Comparison of ENCODE assay signal across 23 cellular contexts in genomic region chr2:239061824-239062560, GRCh38.
"Had no signal": no experiment of that assay in that cellular context is flagged by ENCODE, and none has a peak within 500 bp of the region (broad histone marks: within the 10 kb centered on the region; RNA-seq: fewer than 3 reads in every experiment).

No MANE protein-coding gene starts in this region.

- H3K4me3 Mint-ChIP-seq: activated naive CD4-positive, alpha-beta T cell treated with anti-CD3 and anti-CD28 coated beads, Interleukin-2, amount 50 U/mL, for 24 hours; activated T-cell treated with anti-CD3 and anti-CD28 coated beads, Interleukin-2, amount 50 U/mL, for 4 hours; T-helper 2 cell treated with Interferon-gamma antibody and Interleukin-4, amounts not matched to agents 5 μg/mL and 100 μg/mL, for 36 hours had no signal

- H3K27ac Mint-ChIP-seq: activated naive CD4-positive, alpha-beta T cell treated with anti-CD3 and anti-CD28 coated beads, Interleukin-2, amount 50 U/mL, for 24 hours; T-helper 2 cell treated with Interferon-gamma antibody and Interleukin-4, amounts not matched to agents 5 μg/mL and 100 μg/mL, for 36 hours had no signal

- H3K4me1 ChIP-seq: breast epithelium, thyroid gland, uterus had no signal

- DNase-seq: activated CD4-positive, alpha-beta T cell treated with anti-CD3 and anti-CD28 coated beads, Interleukin-2, amount 50 U/mL, for 1 hour; activated CD4-positive, CD25-positive, alpha-beta regulatory T cell treated with anti-CD3 and anti-CD28 coated beads, Interleukin-2, amount 50 U/mL, for 72 hours; activated CD8-positive, alpha-beta memory T cell treated with anti-CD3 and anti-CD28 coated beads, Interleukin-2, amount 50 U/mL, for 4 hours; activated effector memory CD4-positive, alpha-beta T cell treated with Interleukin-2 at 50 U/mL for 16 hours; activated T-cell treated with anti-CD3 and anti-CD28 coated beads, Interleukin-2, amount 50 U/mL, for 4 hours; erythroblast; foreskin melanocyte; glutamatergic neuron; hypothalamus; islet precursor cell; midbrain; occipital lobe; stimulated activated CD4-positive, alpha-beta T cell treated with anti-CD3 and anti-CD28 coated beads, Interleukin-12 subunit alpha, Interleukin-12 subunit beta, amount 100 ng/mL, for 4 hours; stimulated activated CD4-positive, alpha-beta T cell treated with anti-CD3 and anti-CD28 coated beads, Interleukin-1b, Interleukin-23, amount 100 ng/mL, for 48 hours; stimulated activated CD8-positive, alpha-beta memory T cell treated with anti-CD3 and anti-CD28 coated beads, Interleukin-4, amount 100 ng/mL, for 48 hours; stimulated activated naive CD4-positive, alpha-beta T cell; thyroid gland; uterus had no signal

- ATAC-seq: activated T-cell treated with anti-CD3 and anti-CD28 coated beads, Interleukin-2, amount 50 U/mL, for 4 hours; left lobe of liver had no signal

- H3K27ac ChIP-seq: breast epithelium, coronary artery, thyroid gland, uterus had no signal

- H3K4me1 Mint-ChIP-seq: activated naive CD4-positive, alpha-beta T cell treated with anti-CD3 and anti-CD28 coated beads, Interleukin-2, amount 50 U/mL, for 24 hours had no signal

- H3K27me3 ChIP-seq: breast epithelium, thyroid gland, uterus had no signal

- H3K27me3 Mint-ChIP-seq: activated naive CD4-positive, alpha-beta T cell treated with anti-CD3 and anti-CD28 coated beads, Interleukin-2, amount 50 U/mL, for 24 hours had no signal

- H3K9me3 Mint-ChIP-seq: activated naive CD4-positive, alpha-beta T cell treated with anti-CD3 and anti-CD28 coated beads, Interleukin-2, amount 50 U/mL, for 24 hours; activated T-cell treated with anti-CD3 and anti-CD28 coated beads, Interleukin-2, amount 50 U/mL, for 4 hours; T-helper 2 cell treated with Interferon-gamma antibody and Interleukin-4, amounts not matched to agents 5 μg/mL and 100 μg/mL, for 36 hours had no signal

- H3K9me3 ChIP-seq: thyroid gland had no signal
